13 cellular contexts compared by ENCODE assay signal in the genomic region with DNA sequence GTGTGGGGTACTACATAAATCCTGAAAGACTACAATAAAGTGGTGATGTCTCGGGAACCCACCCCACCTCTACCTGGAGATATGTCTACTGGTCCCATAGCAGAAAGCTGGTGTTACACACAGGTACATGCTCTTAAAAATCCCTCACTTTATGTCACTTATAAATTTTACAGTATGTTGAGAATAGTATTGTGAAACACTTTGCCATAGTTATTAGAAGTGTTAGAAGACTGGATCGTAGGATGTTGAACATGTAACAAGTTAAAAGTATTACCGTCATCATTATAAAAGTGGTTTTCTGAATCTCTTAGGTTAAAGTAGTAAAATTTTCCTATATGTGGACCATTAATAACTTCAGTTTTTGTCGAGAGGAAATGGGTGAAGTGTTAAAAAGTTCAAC. TPM values are rescaled to one million over a fixed set of nuclear protein-coding genes. Genes with fewer than 3 reads are reported as not detected.
A peak's percentile ranks its signal among the peaks of the same experiment; 100 is the strongest.
DNase-seq lines count a peak whose midpoint lies in the region; ATAC-seq, FAIRE-seq and TF ChIP-seq lines count a peak whose summit lies in the region.
"Had no signal": no experiment of that assay in that cellular context is flagged by ENCODE, and none has a peak within 500 bp of the region (broad histone marks: within the 10 kb centered on the region; RNA-seq: fewer than 3 reads in every experiment).

No MANE protein-coding gene starts in this region.

- no peaks in the 10 kb centered on the region for H4K20me1 ChIP-seq in IMR-90 (ENCODE audit: insufficient read depth, low read length)
- H4K20me1 ChIP-seq in K562 (replicated peaks; ENCODE audit: control insufficient read depth, insufficient read depth, low read length): no peaks in the 10 kb centered on the region

- H2BK20ac ChIP-seq in IMR-90 (ENCODE audit: low read depth, low read length): no peak overlapping the region

- H4K8ac ChIP-seq in IMR-90 (ENCODE audit: low read depth in 2 of 2, low read length in 2 of 2): no peak overlapping the region

- H3K79me2 ChIP-seq in K562 (ENCODE audit: control insufficient read depth, insufficient read depth, low read length): peaks cover 4% of the 10 kb centered on the region; the same call in 1 of the 3 replicates

- no peak overlapping the region for H3K14ac ChIP-seq in IMR-90 (replicated peaks; ENCODE audit: low read depth, low read length)

- no peak overlapping the region for H3K18ac ChIP-seq in IMR-90 (ENCODE audit: low read depth, low read length)

- no peak overlapping the region for H2AK9ac ChIP-seq in IMR-90 (replicated peaks; ENCODE audit: low read depth, low read length, poor library complexity)

- H2BK5ac ChIP-seq in IMR-90 (ENCODE audit: low read depth, low read length, poor library complexity, severe bottlenecking): no peak overlapping the region

- peaks cover 3% of the 10 kb centered on the region in 2 experiments; a peak in 2 of 4 replicates for H3K79me1 ChIP-seq in IMR-90 (ENCODE audit: low read depth in 1 of 2, low read length in 2 of 2)

- no peaks in the 10 kb centered on the region for H3K27me3 Mint-ChIP-seq in natural killer cell treated with Interleukin-12 subunit alpha and Interleukin-12 subunit beta and Interleukin-15 and Interleukin-18, amount 100 ng/mL, for 72 hours
- H3K27me3 Mint-ChIP-seq: CD8-positive, alpha-beta memory T cell had no signal

- no peak overlapping the region for H3K23ac ChIP-seq in IMR-90 (ENCODE audit: low read depth, low read length)

- TF ChIP-seq POLR2A in IMR-90 (IDR thresholded peaks at IDR 0.05; ENCODE audit: low read depth, low read length) (no peak), K562 (conservative IDR thresholded peaks at IDR 0.05) (no peak)

- H3K9me3 Mint-ChIP-seq in natural killer cell treated with Interleukin-12 subunit alpha and Interleukin-12 subunit beta and Interleukin-15 and Interleukin-18, amount 100 ng/mL, for 72 hours: no peaks in the 10 kb centered on the region
- H3K9me3 Mint-ChIP-seq: CD8-positive, alpha-beta memory T cell had no signal

- no peaks in the 10 kb centered on the region for H3K9me3 ChIP-seq in IMR-90 (ENCODE audit: control insufficient read depth, insufficient read depth, low read length)
- no peaks in the 10 kb centered on the region for H3K9me3 ChIP-seq in K562 (replicated peaks; ENCODE audit: control insufficient read depth, insufficient read depth, low read depth, low read length)
- H3K9me3 ChIP-seq: Caco-2 had no signal

- peaks cover 19 to 22% of the 10 kb centered on the region in 2 donors for H3K4me1 Mint-ChIP-seq in natural killer cell treated with Interleukin-12 subunit alpha and Interleukin-12 subunit beta and Interleukin-15 and Interleukin-18, amount 100 ng/mL, for 72 hours (ENCODE audit: low read depth in 2 of 2)

- H2AFZ ChIP-seq in IMR-90 (replicated peaks; ENCODE audit: low read length, poor library complexity) (no peak overlapping the region), K562 (ENCODE audit: low read depth, low read length) (no peak overlapping the region)
- H2AFZ ChIP-seq: GM23338 had no signal

- dilution Hi-C loops in IMR-90 (cut with HindIII; ENCODE audit: low sequenced_read_pairs, unreplicated experiment): no loop called here

- in situ Hi-C loops in IMR-90 (cut with MboI; ENCODE audit: low sequenced_read_pairs) (no loop called here), K562 (cut with MboI) (no loop called here)

- no peak for TF ChIP-seq EP300 in K562 (IDR thresholded peaks at IDR 0.05; ENCODE audit: low read length)

- no peak for FAIRE-seq in K562 (lab: Jason Lieb, UNC)

- H2BK120ac ChIP-seq in IMR-90 (ENCODE audit: low read depth, low read length): no peak overlapping the region

- BruUV-seq in IMR-90 (replicated peaks; lab: Mats Ljungman, UMichigan) (no TSS peak), K562 (replicated peaks; lab: Mats Ljungman, UMichigan) (no TSS peak)

- H4K91ac ChIP-seq in IMR-90 (ENCODE audit: insufficient read depth, low read depth, low read length): no peak overlapping the region

- H3K4ac ChIP-seq in IMR-90 (ENCODE audit: low read depth, low read length): no peak overlapping the region

- TF ChIP-seq RAD21 in IMR-90 (IDR thresholded peaks at IDR 0.05; ENCODE audit: low read length) (no peak), K562 (CRISPR knock-in tag; conservative IDR thresholded peaks at IDR 0.05 in 1 of 2, IDR thresholded peaks at IDR 0.05 in 1 of 2) (no peak)

- no peak overlapping the region for H2BK15ac ChIP-seq in IMR-90 (ENCODE audit: low read depth, low read length)

- no peak overlapping the region for H3K9ac ChIP-seq in IMR-90 (ENCODE audit: low read depth, low read length)
- no peak overlapping the region for H3K9ac ChIP-seq in K562 (ENCODE audit: insufficient read depth in 1 of 2, low read depth in 2 of 2, low read length in 2 of 2)

- DNase-seq in IMR-90: no peak
- no peak for DNase-seq in K562 (ENCODE audit: extremely low read depth in 1 of 4, low spot score in 3 of 4)
- DNase-seq in natural killer cell treated with Interleukin-12 subunit alpha and Interleukin-12 subunit beta and Interleukin-15 and Interleukin-18, amount 100 ng/mL, for 72 hours (ENCODE audit: low spot score): no peak
- no peak for DNase-seq in GM19240 (ENCODE audit: insufficient read length, low spot score)
- DNase-seq in RPMI8226: no peak
- DNase-seq in NCI-H82 treated with DMSO at 0.1 percent for 48 hours (lab: John Stamatoyannopoulos, UW; ENCODE audit: unreplicated experiment): no peak
- DNase-seq: Caco-2; CD8-positive, alpha-beta memory T cell; DMS53; GF-D8; H7 had no signal

- H3K36me3 ChIP-seq in IMR-90 (ENCODE audit: control insufficient read depth, insufficient read depth, low read length): peaks cover 2% of the 10 kb centered on the region; the same call in 1 of the 2 replicates
- H3K36me3 ChIP-seq in K562 (ENCODE audit: control insufficient read depth, insufficient read depth, low read length): no peaks in the 10 kb centered on the region; the same call in 2 of the 3 replicates

- H3K4me3 ChIP-seq in IMR-90 (ENCODE audit: insufficient read depth, low read depth, low read length) (no peak overlapping the region), K562 (no peak overlapping the region)
- H3K4me3 ChIP-seq: GM23338 had no signal

- no peak overlapping the region for H2AK5ac ChIP-seq in IMR-90 (ENCODE audit: low read depth, low read length)

- no peak overlapping the region for H3K27ac ChIP-seq in IMR-90 (ENCODE audit: insufficient read depth, low read length)
- H3K27ac ChIP-seq in K562 (ENCODE audit: extremely low read depth, low read depth, low read length): no peak overlapping the region

- H3K36me3 Mint-ChIP-seq in natural killer cell treated with Interleukin-12 subunit alpha and Interleukin-12 subunit beta and Interleukin-15 and Interleukin-18, amount 100 ng/mL, for 72 hours: peaks cover 11% of the 10 kb centered on the region

- H3K4me2 ChIP-seq in IMR-90 (ENCODE audit: low read depth, low read length) (no peak overlapping the region), K562 (ENCODE audit: insufficient read depth, low read length) (no peak overlapping the region)
- H3K4me2 ChIP-seq: GM23338 had no signal

- no peak overlapping the region for H3K56ac ChIP-seq in IMR-90 (ENCODE audit: extremely low read depth, insufficient read depth, low read length)

- ATAC-seq in IMR-90 (ENCODE audit: low read depth) (no peak), K562 (no peak)
- ATAC-seq in natural killer cell treated with Interleukin-12 subunit alpha and Interleukin-12 subunit beta and Interleukin-15 and Interleukin-18, amount 100 ng/mL, for 72 hours: no peak
- ATAC-seq: GM23338 had no signal

- intact Hi-C loops in IMR-90 (cut with micrococcal nuclease) (no loop called here), K562 (cut with micrococcal nuclease) (no loop called here)

- H3K27me3 ChIP-seq in IMR-90 (ENCODE audit: control insufficient read depth, insufficient read depth, low read length) (no peaks in the 10 kb centered on the region), K562 (ENCODE audit: control insufficient read depth in 2 of 2, insufficient read depth in 2 of 2, low read length in 2 of 2) (no peaks in the 10 kb centered on the region)

- H3K9me1 ChIP-seq in IMR-90 (ENCODE audit: insufficient read depth, low read length): no peaks in the 10 kb centered on the region
- H3K9me1 ChIP-seq in K562 (ENCODE audit: control insufficient read depth, insufficient read depth, low read length): no peaks in the 10 kb centered on the region

- peak overlapping the region; percentile 29 to 57 for H3K27ac Mint-ChIP-seq in natural killer cell treated with Interleukin-12 subunit alpha and Interleukin-12 subunit beta and Interleukin-15 and Interleukin-18, amount 100 ng/mL, for 72 hours

- WGBS in IMR-90 (ENCODE audit: extremely low coverage in 2 of 2, insufficient read length in 1 of 2), 2 experiments: no CpG with 5 or more reads among the region's 4 CpGs
- WGBS in K562 (ENCODE audit: insufficient coverage, low coverage, missing lambda C conversion rate): 81% methylated on average over 4 of the region's 4 CpGs

- H4K5ac ChIP-seq in IMR-90 (ENCODE audit: low read depth, low read length): no peak overlapping the region

- no peaks in the 10 kb centered on the region for H3K4me1 ChIP-seq in IMR-90 (ENCODE audit: control insufficient read depth, insufficient read depth, low read length)
- H3K4me1 ChIP-seq in K562 (replicated peaks in 1 of 2; ENCODE audit: control insufficient read depth in 2 of 2, insufficient read depth in 2 of 2, low read length in 2 of 2): no peaks in the 10 kb centered on the region; a peak in 1 of 5 replicates
- H3K4me1 ChIP-seq: Caco-2 had no signal

- no peak for TF ChIP-seq CTCF in IMR-90 (conservative IDR thresholded peaks at IDR 0.05; ENCODE audit: low read depth, low read length)
- TF ChIP-seq CTCF in K562 (IDR thresholded peaks at IDR 0.05 in 2 of 3, conservative IDR thresholded peaks at IDR 0.05 in 1 of 3; ENCODE audit: insufficient read depth in 2 of 3, low read depth in 1 of 3, low read length in 3 of 3): no peak

- H3K4me3 Mint-ChIP-seq in natural killer cell treated with Interleukin-12 subunit alpha and Interleukin-12 subunit beta and Interleukin-15 and Interleukin-18, amount 100 ng/mL, for 72 hours: no peak overlapping the region
- H3K4me3 Mint-ChIP-seq: CD14-positive monocyte; CD8-positive, alpha-beta memory T cell; GM23338 had no signal

- POLR2A ChIA-PET in IMR-90 (lab: Charles Lee; ENCODE audit: unreplicated experiment) (no interaction called here), K562 (lab: Yijun Ruan, JAX) (no interaction called here)

- CTCF ChIA-PET in IMR-90 (lab: Yijun Ruan, JAX): no interaction called here
- CTCF ChIA-PET in K562 (lab: Yijun Ruan, JAX; ENCODE audit: low intra/inter-chr PET ratio): no interaction called here

RNA-seq across cellular contexts. Expression of a gene that starts 48.6 kb away (rescaled TPM):
- 16.7 and 20.3 TPM in 2 replicates for total RNA-seq in IMR-90 (2012; rRNA removed)
- polyA plus RNA-seq in IMR-90 (2012; rRNA removed): 4.1 and 4.8 TPM in 2 replicates
- 1.00 and 2.2 TPM in 2 replicates for polyA plus RNA-seq in IMR-90 (2012; cell fraction: cytosol; rRNA removed)
- polyA plus RNA-seq in IMR-90 (2012; cell fraction: nucleus; rRNA removed; ENCODE audit: low replicate concordance): 1.3 and 5.2 TPM in 2 replicates
- total RNA-seq in K562 (2011; cell fraction: chromatin; rRNA removed; ENCODE audit: low replicate concordance): 9.1 and 30.1 TPM in 2 replicates
- 3.4 and 5.7 TPM in 2 replicates for total RNA-seq in K562 (2011; cell fraction: nucleolus; rRNA removed)
- total RNA-seq in K562 (2011; cell fraction: nucleoplasm; rRNA removed): 10.6 and 16.4 TPM in 2 replicates
- total RNA-seq in K562 (2014; rRNA removed): 1.8 and 2.7 TPM in 2 replicates
- total RNA-seq in K562 (2014; rRNA removed; fragmentation: Illumina TruSeq; extraction: Trizol): 4.3 and 5.4 TPM in 2 replicates
- total RNA-seq in K562 (2015; rRNA removed; fragmentation: Illumina TruSeq; extraction: Trizol): 3.8 and 4.1 TPM in 2 replicates
- 3.8 and 4.5 TPM in 2 replicates for total RNA-seq in K562 (2021)
- polyA plus RNA-seq in K562 (2011; rRNA removed): 5.5 and 6.1 TPM in 2 replicates
- 1.8 and 2.1 TPM in 2 replicates for polyA plus RNA-seq in K562 (2011; cell fraction: cytosol; rRNA removed)
- polyA plus RNA-seq in K562 (2011; cell fraction: nucleus; rRNA removed): 11.2 and 12.4 TPM in 2 replicates
- 2.0 and 2.7 TPM in 2 replicates for polyA plus RNA-seq in K562 (2012)
- 2.7 and 3.0 TPM in 2 replicates for polyA plus RNA-seq in K562 (2014; fragmentation: Illumina TruSeq; extraction: Trizol)
- polyA plus RNA-seq in K562 (2014; fragmentation: Nextera tagmentation; extraction: Ambion mirVana): under 1 TPM; 0.53 to 0.95 TPM
- polyA plus RNA-seq in K562 (2014; rRNA removed): 4.9 and 5.9 TPM in 2 replicates
- 9.4 and 11.6 TPM in 2 replicates for polyA minus RNA-seq in K562 (2011; rRNA and poly(A)+ RNA removed)
- polyA minus RNA-seq in K562 (2011; cell fraction: cytosol; rRNA and poly(A)+ RNA removed): 2.3 and 2.6 TPM in 2 replicates
- polyA minus RNA-seq in K562 (2011; cell fraction: nucleus; rRNA and poly(A)+ RNA removed): 8.6 and 19.4 TPM in 2 replicates
- 10 to 100 TPM; 30.0 to 34.5 TPM for total RNA-seq in natural killer cell treated with Interleukin-12 subunit alpha and Interleukin-12 subunit beta and Interleukin-15 and Interleukin-18, amount 100 ng/mL, for 72 hours
